ENCODE assay signal across 8 cellular contexts in genomic region chrX:1452497-1453389, GRCh38. TPM values are rescaled to one million over a fixed set of nuclear protein-coding genes. Genes with fewer than 3 reads are reported as not detected.
DNase-seq lines count a peak whose midpoint lies in the region; ATAC-seq, FAIRE-seq and TF ChIP-seq lines count a peak whose summit lies in the region.

TSS of gene ASMTL (minus strand) at chrX:1452909. CDS start at chrX:1452840, 69 bp downstream.

- H3K27me3 ChIP-seq in SJCRH30 (no peaks in the 10 kb centered on the region), astrocyte (ENCODE audit: insufficient read depth, low read length) (no peaks in the 10 kb centered on the region), hepatocyte (no peaks in the 10 kb centered on the region), gastrocnemius medialis (no peaks in the 10 kb centered on the region)

- 0% methylated on average over 20 of the region's 76 CpGs for WGBS in hepatocyte (ENCODE audit: low lambda C conversion rate, missing lambda C conversion rate)

- 0 out of 2 replicates have a peak, but pooled peaks cover 3% of the 10 kb centered on the region for H3K9me3 ChIP-seq in SJCRH30 (replicated peaks)
- H3K9me3 ChIP-seq in astrocyte (ENCODE audit: insufficient read depth, low read depth, low read length), result no peaks in the 10 kb centered on the region
- no peaks in the 10 kb centered on the region for H3K9me3 ChIP-seq in hepatocyte (ENCODE audit: low read depth)
- no peaks in the 10 kb centered on the region for H3K9me3 ChIP-seq in gastrocnemius medialis

- H3K4me3 Mint-ChIP-seq in astrocyte (ENCODE audit: unreplicated experiment), result peak within 1 kb of the TSS; percentile 86

- H3K4me3 ChIP-seq in SJCRH30 (peak within 1 kb of the TSS; percentile 98), astrocyte (ENCODE audit: insufficient read depth, low read depth, low read length) (peak within 1 kb of the TSS; percentile 79), hepatocyte (peak within 1 kb of the TSS; percentile 78), gastrocnemius medialis (peak within 1 kb of the TSS; percentile 87 to 96 (median 92))

- peak; percentile 97 to 99 for DNase-seq in SJCRH30
- DNase-seq in astrocyte (ENCODE audit: low read depth), result peak; percentile 89
- DNase-seq in hepatocyte (ENCODE audit: low spot score), result peak; percentile 100
- peak; percentile 99 to 100 for DNase-seq in gastrocnemius medialis
- no peak for DNase-seq in SIG-M5 treated with dmso at 0.1 percent for 504 hours (lab: John Stamatoyannopoulos, UW; ENCODE audit: unreplicated experiment)
- no peak for DNase-seq in SHP77 (lab: John Stamatoyannopoulos, UW)

- ATAC-seq in HG02870 (IDR thresholded peaks at IDR 0.05; ENCODE audit: unreplicated experiment), result peak; percentile 60
- peak; percentile 84 to 89 for ATAC-seq in gastrocnemius medialis

- in situ Hi-C loops in gastrocnemius medialis (cut with MboI; ENCODE audit: low sequenced_read_pairs in 4 of 4), result loop anchor here (10.0 to 25.0 kb wide), 4 partner anchors 58 to 1160 kb away; partner anchors contain the start of genes AKAP17A (in 2 of the 4) and SLC25A6 (in 1 of the 4)

- H3K27ac Mint-ChIP-seq in astrocyte (ENCODE audit: unreplicated experiment), result peak within 1 kb of the TSS; percentile 26

- no peaks in the 10 kb centered on the region for H3K4me1 Mint-ChIP-seq in astrocyte (ENCODE audit: low read depth, unreplicated experiment)

- no peaks in the 10 kb centered on the region for H3K4me1 ChIP-seq in SJCRH30
- H3K4me1 ChIP-seq in astrocyte (ENCODE audit: insufficient read depth, low read length), result no peaks in the 10 kb centered on the region
- H3K4me1 ChIP-seq in hepatocyte (ENCODE audit: insufficient read depth), result no peaks in the 10 kb centered on the region
- H3K4me1 ChIP-seq in gastrocnemius medialis, result peaks cover 10 to 15% of the 10 kb centered on the region in 2 donors

- peak within 1 kb of the TSS; percentile 95 for H3K4me2 ChIP-seq in astrocyte (ENCODE audit: low read length)
- H3K4me2 ChIP-seq in hepatocyte, result peak within 1 kb of the TSS; percentile 96

- peaks cover 45% of the 10 kb centered on the region for H3K79me2 ChIP-seq in astrocyte (ENCODE audit: insufficient read depth, low read length)
- H3K79me2 ChIP-seq in hepatocyte, result peaks cover 40% of the 10 kb centered on the region

- H3K36me3 Mint-ChIP-seq in astrocyte (ENCODE audit: low read depth, unreplicated experiment), result peaks cover 8% of the 10 kb centered on the region

- intact Hi-C loops in gastrocnemius medialis (cut with DNase I; ENCODE audit: low total_unique reads), result loop anchor here (1.0 to 10.0 kb wide), 4 partner anchors 60 to 1240 kb away; partner anchors contain the start of genes CD99 and SLC25A6

- peak within 1 kb of the TSS; percentile 76 for H3K27ac ChIP-seq in SJCRH30
- peak within 1 kb of the TSS; percentile 60 for H3K27ac ChIP-seq in astrocyte (ENCODE audit: low read depth, low read length)
- peak within 1 kb of the TSS; percentile 90 for H3K27ac ChIP-seq in hepatocyte
- H3K27ac ChIP-seq in gastrocnemius medialis, result peak within 1 kb of the TSS; percentile 80 to 98 (median 88)

- TF ChIP-seq CTCF in astrocyte (IDR thresholded peaks at IDR 0.05; ENCODE audit: insufficient read depth, low read depth, low read length), result no peak
- no peak for TF ChIP-seq CTCF in hepatocyte (IDR thresholded peaks at IDR 0.05; ENCODE audit: poor library complexity)
- no peak for TF ChIP-seq CTCF in gastrocnemius medialis (IDR thresholded peaks at IDR 0.05 in 4 of 5, conservative IDR thresholded peaks at IDR 0.05 in 1 of 5)

- peaks cover 15% of the 10 kb centered on the region for H3K9me3 Mint-ChIP-seq in astrocyte (ENCODE audit: unreplicated experiment)

- H3K9ac ChIP-seq in astrocyte (ENCODE audit: low read length), result peak within 1 kb of the TSS; percentile 94

- H3K27me3 Mint-ChIP-seq in astrocyte (ENCODE audit: low read depth, unreplicated experiment), result no peaks in the 10 kb centered on the region

- FAIRE-seq in astrocyte (lab: Jason Lieb, UNC), result peak; percentile 96

- peaks cover 35% of the 10 kb centered on the region for H4K20me1 ChIP-seq in astrocyte (ENCODE audit: insufficient read depth, low read length)
- no peaks in the 10 kb centered on the region for H4K20me1 ChIP-seq in hepatocyte (ENCODE audit: insufficient read depth, poor library complexity, severe bottlenecking)

- TF ChIP-seq POLR2A in GM15510 (IDR thresholded peaks at IDR 0.05; ENCODE audit: borderline replicate concordance, extremely low read depth, insufficient read length) (peak; percentile 96), gastrocnemius medialis (IDR thresholded peaks at IDR 0.05) (peak; percentile 64 to 67)

- H3K36me3 ChIP-seq in SJCRH30 (peaks cover 7% of the 10 kb centered on the region), astrocyte (ENCODE audit: insufficient read depth, low read length) (no peaks in the 10 kb centered on the region), hepatocyte (replicated peaks; ENCODE audit: insufficient read depth, low read depth) (no peaks in the 10 kb centered on the region), gastrocnemius medialis (no peaks in the 10 kb centered on the region)

- H3K9me2 ChIP-seq in hepatocyte (replicated peaks; ENCODE audit: insufficient read depth), result no peaks in the 10 kb centered on the region

- H2AFZ ChIP-seq in astrocyte (ENCODE audit: low read depth, low read length) (peak within 1 kb of the TSS; percentile 86), hepatocyte (peak within 1 kb of the TSS; percentile 94)

RNA-seq across cellular contexts. Expression of gene ASMTL, which starts in this region (rescaled TPM):
- total RNA-seq in SJCRH30 (2014; rRNA removed; shearing (Covaris generic)), result 26.4 and 27.5 TPM in 2 replicates
- total RNA-seq in astrocyte, result 22.1 and 26.5 TPM in 2 replicates
- 10.1 and 15.1 TPM in 2 replicates for total RNA-seq in hepatocyte
- polyA plus RNA-seq in hepatocyte, result 26.7 and 31.0 TPM in 2 replicates
- 10 to 100 TPM; 13.6 to 19.5 (median 13.9) TPM for total RNA-seq in gastrocnemius medialis

Comparison
In these comparisons a context has a peak if more than half of its experiments do, and no peak if none do; other contexts are left out.
1. DNase-seq: peak in SJCRH30 (2 of 2), astrocyte (single experiment), hepatocyte (single experiment) and gastrocnemius medialis (2 of 2); none in SIG-M5 treated with dmso at 0.1 percent for 504 hours (single experiment) and SHP77 (0 of 2).
2. Peak in every context shown above with its lines, with median percentiles within 50 percentile points of each other: H3K27ac ChIP-seq and H3K4me3 ChIP-seq.